Comparison of ENCODE assay signal across 8 cellular contexts in the genomic region with DNA sequence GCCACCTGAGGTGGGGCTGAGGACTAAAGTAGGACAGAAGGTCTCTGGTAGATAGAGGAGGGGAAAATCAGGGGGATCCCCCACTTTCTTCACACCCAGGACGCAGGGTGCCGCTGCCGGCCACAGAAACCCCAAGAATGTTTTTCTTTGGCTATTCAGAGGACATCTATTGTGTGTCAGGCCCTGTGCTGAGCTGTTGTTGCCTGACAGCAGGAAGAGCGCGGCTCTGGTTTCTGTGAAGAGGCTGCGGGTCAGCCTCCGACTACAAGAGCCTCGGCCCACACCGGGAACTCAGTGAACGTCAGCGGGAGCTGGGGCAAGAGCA. TPM values are rescaled to one million over a fixed set of nuclear protein-coding genes. Genes with fewer than 3 reads are reported as not detected.
DNase-seq lines count a peak whose midpoint lies in the region; ATAC-seq, FAIRE-seq and TF ChIP-seq lines count a peak whose summit lies in the region.

No MANE protein-coding gene starts in this region.

- peak; percentile 33 for ATAC-seq in GM18858 (IDR thresholded peaks at IDR 0.05; ENCODE audit: unreplicated experiment)
- peak; percentile 27 for ATAC-seq in HG02623 (IDR thresholded peaks at IDR 0.05; ENCODE audit: unreplicated experiment)
- ATAC-seq in PC-3: peak; percentile 32

- TF ChIP-seq CTCF in PC-3 (conservative IDR thresholded peaks at IDR 0.05; ENCODE audit: low read depth, low read length) (no peak), keratinocyte (optimal IDR thresholded peaks at IDR 0.05 in 1 of 3, IDR thresholded peaks at IDR 0.05 in 1 of 3, conservative IDR thresholded peaks at IDR 0.05 in 1 of 3; ENCODE audit: extremely low read depth in 1 of 3, insufficient read depth in 2 of 3, low read length in 3 of 3) (no peak)

- no peak for FAIRE-seq in keratinocyte (lab: Jason Lieb, UNC)
- FAIRE-seq in urothelium cell line (lab: Jason Lieb, UNC): no peak

- H3K9me3 ChIP-seq in PC-3 (ENCODE audit: low read length): no peaks in the 10 kb centered on the region
- no peaks in the 10 kb centered on the region for H3K9me3 ChIP-seq in keratinocyte (ENCODE audit: control insufficient read depth, low read depth, low read length)

- H3K27ac ChIP-seq in PC-3 (ENCODE audit: low read length) (peak overlapping the region; percentile 90), angular gyrus (ENCODE audit: low read depth, low read length) (peak overlapping the region; percentile 100), keratinocyte (ENCODE audit: control insufficient read depth, insufficient read depth, low read length) (peak overlapping the region; percentile 95)

- H3K27me3 ChIP-seq in PC-3 (ENCODE audit: low read length) (no peaks in the 10 kb centered on the region), keratinocyte (ENCODE audit: control insufficient read depth, extremely low read depth, insufficient read depth, low read length) (no peaks in the 10 kb centered on the region)

- H3K36me3 ChIP-seq in PC-3 (ENCODE audit: low read depth, low read length): peaks cover 11% of the 10 kb centered on the region
- H3K36me3 ChIP-seq in keratinocyte (ENCODE audit: control insufficient read depth in 2 of 2, extremely low read depth in 1 of 2, insufficient read depth in 2 of 2, low read length in 2 of 2): peaks cover 4 to 11% of the 10 kb centered on the region in 2 experiments

- peak overlapping the region; percentile 92 for H3K4me2 ChIP-seq in PC-3 (ENCODE audit: low read length)
- H3K4me2 ChIP-seq in keratinocyte (ENCODE audit: control insufficient read depth, extremely low read depth, insufficient read depth, low read depth, low read length): peak overlapping the region; percentile 87

- peaks cover 4% of the 10 kb centered on the region for H3F3A ChIP-seq in PC-3 (ENCODE audit: low read length, unreplicated experiment)

- intact Hi-C loops in PC-3 (cut with micrococcal nuclease): loop anchor here (5.0 kb wide), 1 partner anchor 75 kb away; a partner anchor contains a TSS

- no peaks in the 10 kb centered on the region for H3K9me1 ChIP-seq in keratinocyte (ENCODE audit: control insufficient read depth, extremely low read depth, insufficient read depth, low read length)

- H3K9ac ChIP-seq in PC-3 (ENCODE audit: low read length) (peak overlapping the region; percentile 93), keratinocyte (ENCODE audit: control insufficient read depth, extremely low read depth, insufficient read depth, low read length) (peak overlapping the region; percentile 94)

- H3K79me2 ChIP-seq in PC-3 (ENCODE audit: low read length) (peaks cover 8% of the 10 kb centered on the region; the same call in 1 of the 2 replicates), keratinocyte (ENCODE audit: control insufficient read depth, insufficient read depth, low read length) (peaks cover 1% of the 10 kb centered on the region)

- CTCF ChIA-PET in PC-3 (lab: Charles Lee): interaction anchor here (1.0 kb wide), 1 partner anchor 12 kb away, joined by 3 read pairs; no protein-coding TSS in a partner anchor

- POLR2A ChIA-PET in PC-3 (lab: Charles Lee; ENCODE audit: unreplicated experiment): interaction anchor here (0.6 to 0.7 kb wide), 2 partner anchors 12 to 53 kb away, joined by 5 read pairs; no protein-coding TSS in a partner anchor

- DNase-seq in PC-3 (no peak), keratinocyte (ENCODE audit: low read depth, low spot score) (no peak), urothelium cell line (ENCODE audit: low spot score) (no peak), NCI-H1417 treated with DMSO at 0.1 percent for 48 hours (lab: John Stamatoyannopoulos, UW) (no peak)
- peak; percentile 25 for DNase-seq in stimulated activated CD8-positive, alpha-beta memory T cell treated with anti-CD3 and anti-CD28 coated beads, Interleukin-15, amount 100 ng/mL, for 24 hours (ENCODE audit: low read depth)

- H4K20me1 ChIP-seq in PC-3 (ENCODE audit: low read length) (no peaks in the 10 kb centered on the region), keratinocyte (ENCODE audit: control insufficient read depth, extremely low read depth, insufficient read depth, low read length) (no peaks in the 10 kb centered on the region)

- H2AFZ ChIP-seq in PC-3 (ENCODE audit: low read length) (peak overlapping the region; percentile 98), keratinocyte (ENCODE audit: control insufficient read depth, low read length) (peak overlapping the region; percentile 78)

- H3K4me1 ChIP-seq in PC-3 (ENCODE audit: insufficient read depth, low read length) (peaks cover 53% of the 10 kb centered on the region), keratinocyte (ENCODE audit: control insufficient read depth, extremely low read depth, insufficient read depth, low read length) (peaks cover 28% of the 10 kb centered on the region)

- peak overlapping the region; percentile 77 for H3K4me3 ChIP-seq in PC-3 (ENCODE audit: low read length)
- H3K4me3 ChIP-seq in keratinocyte (ENCODE audit: control insufficient read depth in 2 of 3, extremely low read depth in 1 of 3, insufficient read depth in 2 of 3, low read depth in 1 of 3, low read length in 3 of 3): peak overlapping the region; percentile 67 to 85 (median 81)

- TSS peak; percentile 88 for BruUV-seq in PC-3 (replicated peaks; lab: Mats Ljungman, UMichigan)

- H3K9me2 ChIP-seq in PC-3 (replicated peaks; ENCODE audit: low read length): no peaks in the 10 kb centered on the region

- dilution Hi-C loops in keratinocyte (cut with MboI; ENCODE audit: extremely low pct_ligation_motif_present, low sequenced_read_pairs): no loop called here

RNA-seq across cellular contexts. Expression of a gene that starts 0.4 kb away (rescaled TPM):
- 6.0 and 8.8 TPM in 2 replicates for total RNA-seq in PC-3 (2014; rRNA removed)
- polyA plus RNA-seq in keratinocyte: 14.2 to 21.1 TPM (median 15.9 TPM) in 3 replicates
- 3.2 TPM for polyA plus RNA-seq in keratinocyte (2011; ENCODE audit: low read depth)
- 11.7 and 14.0 TPM in 2 replicates for polyA plus RNA-seq in keratinocyte (2011; cell fraction: cytosol; rRNA removed)
- polyA plus RNA-seq in keratinocyte (2011; cell fraction: nucleus; rRNA removed): 26.1 and 26.9 TPM in 2 replicates
- 10.6 and 11.1 TPM in 2 replicates for polyA plus RNA-seq in keratinocyte (2012; ENCODE audit: low replicate concordance)
- polyA minus RNA-seq in keratinocyte: 11.2 to 39.6 TPM (median 25.5 TPM) in 3 replicates
- polyA minus RNA-seq in keratinocyte (2011; cell fraction: cytosol; rRNA and poly(A)+ RNA removed): 12.5 TPM
- 16.5 and 25.7 TPM in 2 replicates for polyA minus RNA-seq in keratinocyte (2011; cell fraction: nucleus; rRNA and poly(A)+ RNA removed)

RNA-seq across cellular contexts. Expression of a gene that starts 39.1 kb away (rescaled TPM):
- 18.1 and 26.9 TPM in 2 replicates for total RNA-seq in PC-3 (2014; rRNA removed)
- 18.1 to 32.0 TPM (median 22.6 TPM) in 3 replicates for polyA plus RNA-seq in keratinocyte
- 14.0 TPM for polyA plus RNA-seq in keratinocyte (2011; ENCODE audit: low read depth)
- 22.3 and 28.7 TPM in 2 replicates for polyA plus RNA-seq in keratinocyte (2011; cell fraction: cytosol; rRNA removed)
- 27.8 and 32.9 TPM in 2 replicates for polyA plus RNA-seq in keratinocyte (2011; cell fraction: nucleus; rRNA removed)
- 16.3 and 18.4 TPM in 2 replicates for polyA plus RNA-seq in keratinocyte (2012; ENCODE audit: low replicate concordance)
- polyA minus RNA-seq in keratinocyte: 21.5 to 62.9 TPM (median 45.1 TPM) in 3 replicates
- 14.4 TPM for polyA minus RNA-seq in keratinocyte (2011; cell fraction: cytosol; rRNA and poly(A)+ RNA removed)
- polyA minus RNA-seq in keratinocyte (2011; cell fraction: nucleus; rRNA and poly(A)+ RNA removed): 11.0 and 11.9 TPM in 2 replicates
